15 cellular contexts compared by ENCODE assay signal in the genomic region with DNA sequence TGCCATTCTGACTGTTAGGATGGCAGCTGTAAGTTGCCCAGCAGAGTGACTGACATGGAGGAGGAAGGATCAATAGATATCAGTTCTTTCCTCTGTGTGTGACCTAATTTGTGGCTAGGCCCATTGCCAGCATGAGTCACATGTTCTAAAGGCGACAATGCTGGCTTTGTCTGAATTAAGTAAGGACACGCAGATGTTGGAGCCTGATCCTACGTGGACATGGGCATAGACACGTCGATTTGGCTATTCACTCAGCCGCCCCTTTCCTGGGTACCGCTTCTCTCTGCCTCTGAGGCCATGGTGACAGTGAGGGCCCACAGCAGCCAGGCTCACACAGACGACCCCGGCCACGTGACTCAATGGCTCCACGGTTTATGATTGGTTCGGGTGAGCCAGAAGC. TPM values are rescaled to one million over a fixed set of nuclear protein-coding genes. Genes with fewer than 3 reads are reported as not detected.
DNase-seq lines count a peak whose midpoint lies in the region; ATAC-seq and TF ChIP-seq lines count a peak whose summit lies in the region.
"Had no signal": no experiment of that assay in that cellular context is flagged by ENCODE, and none has a peak within 500 bp of the region (broad histone marks: within the 10 kb centered on the region; RNA-seq: fewer than 3 reads in every experiment).

No MANE protein-coding gene starts in this region.

- H2AFZ ChIP-seq in GM23338 = no peak overlapping the region

- H3F3A ChIP-seq in GM23338 (replicated peaks; ENCODE audit: low read depth) = no peaks in the 10 kb centered on the region

- peaks cover 100% of the 10 kb centered on the region for H3K79me2 ChIP-seq in GM23338 (replicated peaks; ENCODE audit: insufficient read depth)

- H3K27me3 Mint-ChIP-seq in GM23338 (ENCODE audit: insufficient read depth, low read depth, poor library complexity) = no peaks in the 10 kb centered on the region
- peaks cover 6 to 37% of the 10 kb centered on the region in 2 donors for H3K27me3 Mint-ChIP-seq in CD8-positive, alpha-beta memory T cell

- CTCF ChIA-PET in CD8-positive, alpha-beta memory T cell (lab: Charles Lee) = no interaction called here

- H3K9me3 Mint-ChIP-seq in GM23338 = no peaks in the 10 kb centered on the region; the same call in 2 of the 3 replicates
- no peaks in the 10 kb centered on the region for H3K9me3 Mint-ChIP-seq in CD8-positive, alpha-beta memory T cell

- peaks cover 69% of the 10 kb centered on the region for H3K36me3 Mint-ChIP-seq in GM23338 (ENCODE audit: low read depth)
- H3K36me3 Mint-ChIP-seq in CD8-positive, alpha-beta memory T cell = peaks cover 0 to 4% (median 3%) of the 10 kb centered on the region in 3 donors

- peak overlapping the region; percentile 33; the same call in 1 of the 2 replicates for H3K27ac Mint-ChIP-seq in GM23338
- H3K27ac Mint-ChIP-seq in CD8-positive, alpha-beta memory T cell = no peak overlapping the region
- H3K27ac Mint-ChIP-seq: activated CD8-positive, alpha-beta memory T cell treated with anti-CD3 and anti-CD28 coated beads, Interleukin-2, amount 10 ng/mL, durations not matched to agents 7 days and 5 days; activated naive CD4-positive, alpha-beta T cell treated with anti-CD3 and anti-CD28 coated beads, Interleukin-2, amount 50 U/mL, for 72 hours; naive thymus-derived CD4-positive, alpha-beta T cell had no signal

- H3K27ac ChIP-seq in GM23338 (ENCODE audit: low read depth) = no peak overlapping the region
- H3K27ac ChIP-seq in dorsolateral prefrontal cortex = peak overlapping the region in 58 of 59 donors; percentile 12 to 92 (median 79)
- no peak overlapping the region for H3K27ac ChIP-seq in CD8-positive, alpha-beta memory T cell (ENCODE audit: low read depth, low read length)
- H3K27ac ChIP-seq: C4-2B, sigmoid colon had no signal

- no peak for TF ChIP-seq CTCF in GM23338 (conservative IDR thresholded peaks at IDR 0.05; ENCODE audit: low read depth in 2 of 2)
- TF ChIP-seq CTCF in dorsolateral prefrontal cortex (IDR thresholded peaks at IDR 0.05 in 54 of 56, conservative IDR thresholded peaks at IDR 0.05 in 2 of 56; ENCODE audit: low read depth in 1 of 56, partially characterized antibody in 56 of 56) = no peak

- no peak for DNase-seq in GM23338 (ENCODE audit: low spot score)
- peak; percentile 77 for DNase-seq in NCI-H2196 (lab: John Stamatoyannopoulos, UW; ENCODE audit: unreplicated experiment)
- DNase-seq in dorsolateral prefrontal cortex = peak in 7 of 10 donors; percentile 35 to 85 (median 59)
- DNase-seq in occipital lobe (lab: John Stamatoyannopoulos, UW) = peak; percentile 23
- DNase-seq in CD8-positive, alpha-beta memory T cell = no peak
- no peak for DNase-seq in epidermal melanocyte (ENCODE audit: insufficient read length, low spot score)
- DNase-seq: activated CD8-positive, alpha-beta memory T cell treated with anti-CD3 and anti-CD28 coated beads, Interleukin-2, amount 10 ng/mL, durations not matched to agents 7 days and 5 days; GDM1; naive thymus-derived CD4-positive, alpha-beta T cell; NCI-H1436; sigmoid colon had no signal

- POLR2A ChIA-PET in CD8-positive, alpha-beta memory T cell (lab: Charles Lee) = no interaction called here

- peaks cover 2% of the 10 kb centered on the region; the same call in 1 of the 2 replicates for H3K9me2 ChIP-seq in GM23338 (ENCODE audit: insufficient read depth)

- peaks cover 38% of the 10 kb centered on the region for H3K4me1 ChIP-seq in GM23338 (ENCODE audit: insufficient read depth)
- H3K4me1 ChIP-seq in CD8-positive, alpha-beta memory T cell (ENCODE audit: insufficient read depth, low read length) = no peaks in the 10 kb centered on the region
- H3K4me1 ChIP-seq: sigmoid colon had no signal

- intact Hi-C loops in dorsolateral prefrontal cortex (cut with DNase I) = loop anchor here in 1 of 2 donors (5.0 kb wide), 1 partner anchor 35 kb away; no protein-coding TSS in a partner anchor

- no peaks in the 10 kb centered on the region for H3K9me3 ChIP-seq in CD8-positive, alpha-beta memory T cell (ENCODE audit: low read length)
- H3K9me3 ChIP-seq: sigmoid colon had no signal

- 0 out of 2 replicates have a peak, but pooled peaks cover 3% of the 10 kb centered on the region for H3K36me3 ChIP-seq in GM23338 (ENCODE audit: insufficient read depth)
- no peaks in the 10 kb centered on the region for H3K36me3 ChIP-seq in CD8-positive, alpha-beta memory T cell (ENCODE audit: insufficient read depth, low read length)
- H3K36me3 ChIP-seq: sigmoid colon had no signal

- H3K4me3 Mint-ChIP-seq in GM23338 = no peak overlapping the region
- no peak overlapping the region for H3K4me3 Mint-ChIP-seq in CD8-positive, alpha-beta memory T cell
- H3K4me3 Mint-ChIP-seq: activated CD8-positive, alpha-beta memory T cell treated with anti-CD3 and anti-CD28 coated beads, Interleukin-2, amount 10 ng/mL, durations not matched to agents 7 days and 5 days; naive thymus-derived CD4-positive, alpha-beta T cell had no signal

- peaks cover 8% of the 10 kb centered on the region for H4K20me1 ChIP-seq in GM23338 (replicated peaks; ENCODE audit: insufficient read depth)

- ATAC-seq in GM23338 (no peak), GM18870 (IDR thresholded peaks at IDR 0.05; ENCODE audit: unreplicated experiment) (no peak), GM21526 (IDR thresholded peaks at IDR 0.05; ENCODE audit: low FRiP score, unreplicated experiment) (no peak)
- ATAC-seq: activated CD8-positive, alpha-beta memory T cell treated with anti-CD3 and anti-CD28 coated beads, Interleukin-2, amount 10 ng/mL, durations not matched to agents 7 days and 5 days; naive thymus-derived CD4-positive, alpha-beta T cell had no signal

- H3K4me2 ChIP-seq in GM23338 = no peak overlapping the region

- no peak overlapping the region for H3K4me3 ChIP-seq in GM23338
- H3K4me3 ChIP-seq in dorsolateral prefrontal cortex = peak overlapping the region in 5 of 59 donors; percentile 2 to 25 (median 9)
- H3K4me3 ChIP-seq in CD8-positive, alpha-beta memory T cell (ENCODE audit: low read length) = no peak overlapping the region
- H3K4me3 ChIP-seq: sigmoid colon had no signal

- no peaks in the 10 kb centered on the region for H3K27me3 ChIP-seq in GM23338 (ENCODE audit: insufficient read depth)
- H3K27me3 ChIP-seq in dorsolateral prefrontal cortex = peaks cover 0 to under 1% (median 0%) of the 10 kb centered on the region in 45 donors
- no peaks in the 10 kb centered on the region for H3K27me3 ChIP-seq in CD8-positive, alpha-beta memory T cell (ENCODE audit: insufficient read depth, low read length, poor library complexity, severe bottlenecking)
- H3K27me3 ChIP-seq: sigmoid colon had no signal

- peaks cover 51% of the 10 kb centered on the region for H3K4me1 Mint-ChIP-seq in GM23338
- H3K4me1 Mint-ChIP-seq in CD8-positive, alpha-beta memory T cell = peaks cover 0 to 6% (median 0%) of the 10 kb centered on the region in 3 donors

TF ChIP-seq in GM23338, 12 proteins besides CTCF, POLR2A, EP300 and RAD21 (continues in another document):
- TF ChIP-seq ZNF331 (CRISPR knock-in tag; IDR thresholded peaks at IDR 0.05; ENCODE audit: low read depth) (no peak), NANOG (IDR thresholded peaks at IDR 0.05; ENCODE audit: borderline replicate concordance) (no peak), POLR2AphosphoS5 (IDR thresholded peaks at IDR 0.05; ENCODE audit: low read depth) (no peak), JUNB (IDR thresholded peaks at IDR 0.05; ENCODE audit: unreplicated experiment) (no peak), ZNF114 (CRISPR knock-in tag; IDR thresholded peaks at IDR 0.05) (no peak)
- TF ChIP-seq, protein P1, sequence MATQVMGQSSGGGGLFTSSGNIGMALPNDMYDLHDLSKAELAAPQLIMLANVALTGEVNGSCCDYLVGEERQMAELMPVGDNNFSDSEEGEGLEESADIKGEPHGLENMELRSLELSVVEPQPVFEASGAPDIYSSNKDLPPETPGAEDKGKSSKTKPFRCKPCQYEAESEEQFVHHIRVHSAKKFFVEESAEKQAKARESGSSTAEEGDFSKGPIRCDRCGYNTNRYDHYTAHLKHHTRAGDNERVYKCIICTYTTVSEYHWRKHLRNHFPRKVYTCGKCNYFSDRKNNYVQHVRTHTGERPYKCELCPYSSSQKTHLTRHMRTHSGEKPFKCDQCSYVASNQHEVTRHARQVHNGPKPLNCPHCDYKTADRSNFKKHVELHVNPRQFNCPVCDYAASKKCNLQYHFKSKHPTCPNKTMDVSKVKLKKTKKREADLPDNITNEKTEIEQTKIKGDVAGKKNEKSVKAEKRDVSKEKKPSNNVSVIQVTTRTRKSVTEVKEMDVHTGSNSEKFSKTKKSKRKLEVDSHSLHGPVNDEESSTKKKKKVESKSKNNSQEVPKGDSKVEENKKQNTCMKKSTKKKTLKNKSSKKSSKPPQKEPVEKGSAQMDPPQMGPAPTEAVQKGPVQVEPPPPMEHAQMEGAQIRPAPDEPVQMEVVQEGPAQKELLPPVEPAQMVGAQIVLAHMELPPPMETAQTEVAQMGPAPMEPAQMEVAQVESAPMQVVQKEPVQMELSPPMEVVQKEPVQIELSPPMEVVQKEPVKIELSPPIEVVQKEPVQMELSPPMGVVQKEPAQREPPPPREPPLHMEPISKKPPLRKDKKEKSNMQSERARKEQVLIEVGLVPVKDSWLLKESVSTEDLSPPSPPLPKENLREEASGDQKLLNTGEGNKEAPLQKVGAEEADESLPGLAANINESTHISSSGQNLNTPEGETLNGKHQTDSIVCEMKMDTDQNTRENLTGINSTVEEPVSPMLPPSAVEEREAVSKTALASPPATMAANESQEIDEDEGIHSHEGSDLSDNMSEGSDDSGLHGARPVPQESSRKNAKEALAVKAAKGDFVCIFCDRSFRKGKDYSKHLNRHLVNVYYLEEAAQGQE (IDR thresholded peaks at IDR 0.05; ENCODE audit: unreplicated experiment) = no peak
- TF ChIP-seq, protein P2, sequence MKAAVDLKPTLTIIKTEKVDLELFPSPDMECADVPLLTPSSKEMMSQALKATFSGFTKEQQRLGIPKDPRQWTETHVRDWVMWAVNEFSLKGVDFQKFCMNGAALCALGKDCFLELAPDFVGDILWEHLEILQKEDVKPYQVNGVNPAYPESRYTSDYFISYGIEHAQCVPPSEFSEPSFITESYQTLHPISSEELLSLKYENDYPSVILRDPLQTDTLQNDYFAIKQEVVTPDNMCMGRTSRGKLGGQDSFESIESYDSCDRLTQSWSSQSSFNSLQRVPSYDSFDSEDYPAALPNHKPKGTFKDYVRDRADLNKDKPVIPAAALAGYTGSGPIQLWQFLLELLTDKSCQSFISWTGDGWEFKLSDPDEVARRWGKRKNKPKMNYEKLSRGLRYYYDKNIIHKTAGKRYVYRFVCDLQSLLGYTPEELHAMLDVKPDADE (IDR thresholded peaks at IDR 0.05) = no peak

RNA-seq across cellular contexts. Expression of a gene that starts 16.3 kb away (rescaled TPM):
- 66.6 and 70.3 TPM in 2 replicates for total RNA-seq in GM23338 (2014; rRNA removed; shearing (Covaris generic))
- polyA plus RNA-seq in GM23338 (2016; fragmentation: Nextera tagmentation; extraction: Ambion mirVana) = 30.6 and 36.6 TPM in 2 replicates
- total RNA-seq in dorsolateral prefrontal cortex (10 to 100 TPM in 11 of 120 experiments, 1 to 10 TPM in 109; 2.2 to 15.3 (median 5.7) TPM), occipital lobe (43.5 TPM)
- under 1 TPM in 1 of 2 experiments, not detected in 1; 0.72 TPM for total RNA-seq in CD8-positive, alpha-beta memory T cell
- not detected for polyA plus RNA-seq in CD8-positive, alpha-beta memory T cell
- total RNA-seq: activated CD8-positive, alpha-beta memory T cell treated with anti-CD3 and anti-CD28 coated beads, Interleukin-2, amount 10 ng/mL, durations not matched to agents 7 days and 5 days had no signal
- polyA plus RNA-seq: naive thymus-derived CD4-positive, alpha-beta T cell had no signal

Comparison
In these comparisons a context has a peak if more than half of its experiments do, and no peak if none do; other contexts are left out.
1. DNase-seq: peak in NCI-H2196 (single experiment), dorsolateral prefrontal cortex (7 of 10) and occipital lobe (single experiment); none in GM23338 (single experiment), CD8-positive, alpha-beta memory T cell (0 of 5) and epidermal melanocyte (single experiment).
2. H3K27ac ChIP-seq: peak in dorsolateral prefrontal cortex (58 of 59); none in GM23338 (single experiment) and CD8-positive, alpha-beta memory T cell (single experiment).